11 cellular contexts compared by ENCODE assay signal in the genomic region with DNA sequence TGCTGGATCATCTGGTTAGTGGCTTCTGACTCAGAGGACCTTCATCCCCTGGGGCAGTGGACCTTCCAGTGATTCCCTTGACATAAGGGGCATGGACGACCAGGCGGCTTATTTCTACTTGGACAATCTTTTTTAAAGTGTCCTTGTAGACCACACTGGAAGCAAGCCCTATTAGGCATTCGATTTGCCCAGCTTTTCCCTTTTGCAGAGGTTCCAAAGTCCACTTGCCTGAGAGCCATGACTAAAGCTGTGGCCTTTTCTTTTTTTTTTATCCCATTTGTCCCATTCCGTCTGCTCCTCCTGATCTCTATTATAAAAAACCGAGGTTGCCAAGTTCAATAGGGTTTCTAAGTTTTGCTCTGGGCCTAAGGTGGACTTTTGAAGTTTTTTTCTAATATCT. TPM values are rescaled to one million over a fixed set of nuclear protein-coding genes. Genes with fewer than 3 reads are reported as not detected.
A peak's percentile ranks its signal among the peaks of the same experiment; 100 is the strongest.
DNase-seq lines count a peak whose midpoint lies in the region; ATAC-seq, FAIRE-seq and TF ChIP-seq lines count a peak whose summit lies in the region.
"Not testable (repeated sequence)": the region's sequence is repeated elsewhere in the genome, so short reads cannot be mapped to it uniquely, and the experiment has no call there.
"Had no signal": no experiment of that assay in that cellular context is flagged by ENCODE, and none has a peak within 500 bp of the region (broad histone marks: within the 10 kb centered on the region; RNA-seq: fewer than 3 reads in every experiment).

No MANE protein-coding gene starts in this region.

- TF ChIP-seq CTCF in liver (IDR thresholded peaks at IDR 0.05; ENCODE audit: low read depth, low read length, missing input control): not testable (repeated sequence)

- peak; percentile 20 for DNase-seq in RPMI7951 (ENCODE audit: low read depth)
- not testable (repeated sequence) for DNase-seq in left lobe of liver (ENCODE audit: low spot score)
- peak; percentile 18 for DNase-seq in mucosa of gallbladder (ENCODE audit: low spot score)
- DNase-seq in small intestine: peak; percentile 33

- H3K27me3 ChIP-seq in liver (ENCODE audit: control insufficient read depth in 4 of 4, insufficient read depth in 4 of 4, low read length in 3 of 4); small intestine (ENCODE audit: control insufficient read depth in 2 of 2, insufficient read depth in 2 of 2, low read length in 2 of 2): not testable (repeated sequence)

- TF ChIP-seq RAD21 in liver (IDR thresholded peaks at IDR 0.05): peak in 1 of 2 donors; percentile 9

- H3K36me3 ChIP-seq in liver (ENCODE audit: control insufficient read depth in 4 of 4, insufficient read depth in 3 of 4, low read depth in 1 of 4, low read length in 3 of 4); small intestine (ENCODE audit: control insufficient read depth in 2 of 2, insufficient read depth in 2 of 2, low read length in 2 of 2): not testable (repeated sequence)

- not testable (repeated sequence) for H3K9me3 ChIP-seq in liver (ENCODE audit: control insufficient read depth in 4 of 4, low read length in 3 of 4); small intestine (ENCODE audit: control insufficient read depth, low read depth)

- not testable (repeated sequence) for H3K9ac ChIP-seq in liver (ENCODE audit: low read depth in 1 of 2, low read length in 2 of 2)

- H3K4me3 ChIP-seq in liver (ENCODE audit: low read depth in 1 of 3, low read length in 3 of 3); small intestine (ENCODE audit: low read depth in 1 of 2, low read length in 2 of 2): not testable (repeated sequence)

- H3K4me1 ChIP-seq in liver (ENCODE audit: control insufficient read depth in 4 of 4, insufficient read depth in 4 of 4, low read length in 3 of 4); small intestine (ENCODE audit: control insufficient read depth in 2 of 2, insufficient read depth in 1 of 2, low read depth in 1 of 2, low read length in 1 of 2): not testable (repeated sequence)

- 34% methylated on average over 5 of the region's 5 CpGs for WGBS in liver
- 47 to 74% (median 53%) methylated on average over 5 of the region's 5 CpGs for WGBS in small intestine, 3 donors

- ATAC-seq in left lobe of liver: peak; percentile 49

- not testable (repeated sequence) for FAIRE-seq in small intestine (lab: Jason Lieb, UNC)

- H3K27ac ChIP-seq in liver (ENCODE audit: low read depth in 1 of 2, low read length in 2 of 2); small intestine (ENCODE audit: low read depth in 1 of 2, low read length in 1 of 2): not testable (repeated sequence)

TF ChIP-seq in liver, 16 proteins besides CTCF, POLR2A, EP300 and RAD21:
- TF ChIP-seq YY1 (IDR thresholded peaks at IDR 0.05): peak; percentile 34
- TF ChIP-seq SP1 (IDR thresholded peaks at IDR 0.05): peak; percentile 74
- peak; percentile 46 for TF ChIP-seq HNF4G (IDR thresholded peaks at IDR 0.05)
- peak; percentile 78 to 86 for TF ChIP-seq HNF4A (conservative IDR thresholded peaks at IDR 0.05)

RNA-seq across cellular contexts. Expression of gene HIGD1C, which starts 43.9 kb away (rescaled TPM):
- total RNA-seq in RPMI7951 (2014; rRNA removed; shearing (Covaris generic)): not detected in 2 replicates
- total RNA-seq in left lobe of liver (not detected), liver (not detected), mucosa of gallbladder (not detected)
- polyA plus RNA-seq in liver (not detected), small intestine (not detected)
- total RNA-seq: A673; CD4-positive, alpha-beta memory T cell; CD4-positive, CD25-positive, alpha-beta regulatory T cell; CD8-positive, alpha-beta memory T cell had no signal
- polyA plus RNA-seq: AG04450; CD14-positive monocyte; CD4-positive, alpha-beta memory T cell; CD4-positive, CD25-positive, alpha-beta regulatory T cell; CD8-positive, alpha-beta memory T cell had no signal
